Comparison of ENCODE assay signal across 8 cellular contexts in genomic region chr7:104848386-104848990, GRCh38.
DNase-seq lines count a peak whose midpoint lies in the region; ATAC-seq and TF ChIP-seq lines count a peak whose summit lies in the region.

No MANE protein-coding gene starts in this region.

- intact Hi-C loops in cardiac septum (cut with DNase I), result loop anchor here (2.0 kb wide), 1 partner anchor 618 kb away; no protein-coding TSS in a partner anchor

- H3K27ac ChIP-seq in cardiac muscle cell, result no peak overlapping the region
- no peak overlapping the region for H3K27ac ChIP-seq in smooth muscle cell (ENCODE audit: low read depth)

- H4K20me1 ChIP-seq in smooth muscle cell (ENCODE audit: low read depth), result no peaks in the 10 kb centered on the region

- no peaks in the 10 kb centered on the region for H3K36me3 ChIP-seq in cardiac muscle cell
- H3K36me3 ChIP-seq in smooth muscle cell (ENCODE audit: low read depth), result no peaks in the 10 kb centered on the region

- ATAC-seq in HG03135 (IDR thresholded peaks at IDR 0.05; ENCODE audit: unreplicated experiment), result no peak

- H3K4me2 ChIP-seq in smooth muscle cell, result no peak overlapping the region

- H3K27me3 ChIP-seq in cardiac muscle cell, result no peaks in the 10 kb centered on the region
- H3K27me3 ChIP-seq in smooth muscle cell (ENCODE audit: low read depth), result peaks cover 13% of the 10 kb centered on the region

- no peaks in the 10 kb centered on the region for H3K79me2 ChIP-seq in smooth muscle cell (ENCODE audit: low read depth)

- H3F3A ChIP-seq in smooth muscle cell (ENCODE audit: low read depth), result no peaks in the 10 kb centered on the region

- H3K4me1 ChIP-seq in cardiac muscle cell (ENCODE audit: low read depth) (no peaks in the 10 kb centered on the region), smooth muscle cell (ENCODE audit: low read depth) (no peaks in the 10 kb centered on the region)

- no peak overlapping the region for H3K4me3 ChIP-seq in cardiac muscle cell
- H3K4me3 ChIP-seq in smooth muscle cell, result no peak overlapping the region

- WGBS in smooth muscle cell (ENCODE audit: low lambda C conversion rate), result 51% methylated on average over 5 of the region's 5 CpGs

- TF ChIP-seq CTCF in cardiac muscle cell (IDR thresholded peaks at IDR 0.05; ENCODE audit: low read depth, low read length) (peak; percentile 89), smooth muscle cell (IDR thresholded peaks at IDR 0.05; ENCODE audit: borderline replicate concordance, insufficient read depth, poor library complexity, severe bottlenecking) (peak; percentile 84)

- no peak overlapping the region for H3K9ac ChIP-seq in smooth muscle cell (ENCODE audit: low read depth)

- in situ Hi-C loops in KBM-7 (cut with MboI; ENCODE audit: low pct_unique_long_range_greater_than_20kb, low sequenced_read_pairs), result no loop called here

- H2AFZ ChIP-seq in smooth muscle cell (ENCODE audit: low read depth), result no peak overlapping the region

- H3K9me3 ChIP-seq in cardiac muscle cell (ENCODE audit: low read depth) (no peaks in the 10 kb centered on the region), smooth muscle cell (replicated peaks; ENCODE audit: low read depth) (no peaks in the 10 kb centered on the region)

- DNase-seq in cardiac muscle cell (ENCODE audit: low read depth in 1 of 2, low spot score in 1 of 2) (peak; percentile 54 to 72), cardiac septum (ENCODE audit: low spot score) (no peak), KBM-7 (peak; percentile 72), SK-N-DZ (ENCODE audit: low spot score) (peak; percentile 61), anterior cingulate cortex (lab: John Stamatoyannopoulos, UW) (peak in 50 of 58 donors; percentile 4 to 77 (median 48)), iPS DF 19.7 (ENCODE audit: low read depth, low spot score) (peak; percentile 23), smooth muscle cell (lab: John Stamatoyannopoulos, UW; ENCODE audit: unreplicated experiment) (peak; percentile 6)
